Comparison of ENCODE assay signal across 8 cellular contexts in the genomic region with DNA sequence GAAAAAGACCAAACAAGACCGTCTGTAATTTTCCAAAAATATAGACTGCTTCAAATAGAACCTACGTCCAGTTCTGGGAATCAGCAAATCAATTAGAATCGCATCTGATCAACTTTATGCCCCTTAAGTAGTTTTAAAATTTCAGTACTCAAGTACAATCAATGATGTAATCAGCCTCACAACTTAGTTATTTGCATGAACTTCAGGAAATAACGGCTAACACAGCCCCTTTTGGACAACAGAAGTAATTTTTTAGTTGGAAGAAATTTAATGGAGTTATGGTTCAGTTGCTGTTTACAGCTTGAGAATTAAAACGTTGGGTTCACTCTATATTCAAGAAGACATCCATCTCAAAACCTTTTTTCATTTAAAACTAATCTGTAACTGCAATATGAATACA. TPM values are rescaled to one million over a fixed set of nuclear protein-coding genes. Genes with fewer than 3 reads are reported as not detected.
DNase-seq lines count a peak whose midpoint lies in the region; ATAC-seq, FAIRE-seq and TF ChIP-seq lines count a peak whose summit lies in the region.

No MANE protein-coding gene starts in this region.

- peak; percentile 24 for ATAC-seq in CD4-positive, alpha-beta T cell (ENCODE audit: poor library complexity)
- ATAC-seq in K562, result no peak
- peak in 1 of 4 donors; percentile 5 for ATAC-seq in right lobe of liver
- no peak for ATAC-seq in GM18498 (IDR thresholded peaks at IDR 0.05; ENCODE audit: unreplicated experiment)
- ATAC-seq in HG03342 (IDR thresholded peaks at IDR 0.05; ENCODE audit: unreplicated experiment), result no peak

- peaks cover 3% of the 10 kb centered on the region for H3K79me1 ChIP-seq in neuronal stem cell (ENCODE audit: low read depth, low read length)

- H3K27me3 Mint-ChIP-seq in CD4-positive, alpha-beta T cell, result no peaks in the 10 kb centered on the region

- no peak overlapping the region for H2BK15ac ChIP-seq in neuronal stem cell (ENCODE audit: low read length)

- H2AFZ ChIP-seq in Loucy (ENCODE audit: low read length) (no peak overlapping the region), K562 (ENCODE audit: low read depth, low read length) (0 out of 2 replicates have a peak overlapping the region, but pooled peaks have one; percentile 34), neuronal stem cell (ENCODE audit: low read length) (no peak overlapping the region)

- peak overlapping the region; percentile 88 for H3K4me2 ChIP-seq in Loucy (ENCODE audit: low read depth, low read length, poor library complexity, severe bottlenecking)
- H3K4me2 ChIP-seq in K562 (ENCODE audit: insufficient read depth, low read length), result peak overlapping the region; percentile 79
- no peak overlapping the region for H3K4me2 ChIP-seq in neuronal stem cell (ENCODE audit: insufficient read depth, low read length, poor library complexity, severe bottlenecking)

- H2BK5ac ChIP-seq in neuronal stem cell (ENCODE audit: low read length), result no peak overlapping the region

- no peaks in the 10 kb centered on the region for H3K9me3 Mint-ChIP-seq in CD4-positive, alpha-beta T cell

- no peak for FAIRE-seq in K562 (lab: Jason Lieb, UNC)

- no peak overlapping the region for H3K14ac ChIP-seq in neuronal stem cell (ENCODE audit: low read length)

- peaks cover 26% of the 10 kb centered on the region for H3K36me3 Mint-ChIP-seq in CD4-positive, alpha-beta T cell (ENCODE audit: low read depth)

- no peak for TF ChIP-seq POLR2A in K562 (conservative IDR thresholded peaks at IDR 0.05)
- no peak for TF ChIP-seq POLR2A in right lobe of liver (IDR thresholded peaks at IDR 0.05)

- peak overlapping the region; percentile 97 for H3K27ac Mint-ChIP-seq in CD4-positive, alpha-beta T cell

- no peak overlapping the region for H3K18ac ChIP-seq in neuronal stem cell (ENCODE audit: low read length)

- H4K20me1 ChIP-seq in Loucy (ENCODE audit: insufficient read depth, low read length, poor library complexity, severe bottlenecking) (peaks cover 44% of the 10 kb centered on the region), K562 (replicated peaks; ENCODE audit: control insufficient read depth, insufficient read depth, low read length) (peaks cover 8% of the 10 kb centered on the region; the same call in 1 of the 2 replicates)

- no peak overlapping the region for H4K8ac ChIP-seq in neuronal stem cell (ENCODE audit: low read depth, low read length)

- H3K27ac ChIP-seq in CD4-positive, alpha-beta T cell (ENCODE audit: low read depth, low read length), result no peak overlapping the region
- peak overlapping the region; percentile 86; the same call in 2 of the 3 replicates for H3K27ac ChIP-seq in K562 (ENCODE audit: extremely low read depth, low read depth, low read length)
- peak overlapping the region; percentile 72 to 93 (median 78) for H3K27ac ChIP-seq in right lobe of liver
- H3K27ac ChIP-seq in neuronal stem cell (replicated peaks; ENCODE audit: low read length), result no peak overlapping the region

- H3K4ac ChIP-seq in neuronal stem cell (ENCODE audit: low read length), result no peak overlapping the region

- POLR2A ChIA-PET in CD4-positive, alpha-beta T cell (lab: Charles Lee), result interaction anchor here (0.7 to 2.6 kb wide), 6 partner anchors 11 to 1797 kb away, joined by 3 to 12 read pairs (median 4); partner anchors contain the start of genes FBXL5 and LCORL
- POLR2A ChIA-PET in K562 (lab: Yijun Ruan, JAX), result interaction anchor here (2.5 kb wide), 1 partner anchor 11 kb away, joined by 17 read pairs; no protein-coding TSS in a partner anchor

- TF ChIP-seq EP300 in K562 (IDR thresholded peaks at IDR 0.05; ENCODE audit: low read length), result no peak

- H2AK5ac ChIP-seq in neuronal stem cell (ENCODE audit: low read depth, low read length), result no peak overlapping the region

- H3K9ac ChIP-seq in Loucy (ENCODE audit: low read depth, low read length, poor library complexity, severe bottlenecking) (peak overlapping the region; percentile 89), K562 (ENCODE audit: insufficient read depth in 1 of 2, low read depth in 2 of 2, low read length in 2 of 2) (peak overlapping the region in 1 of 2 experiments; percentile 73; a peak in 3 of 4 replicates), neuronal stem cell (ENCODE audit: low read depth, low read length, poor library complexity) (no peak overlapping the region)

- H3K4me1 ChIP-seq in Loucy (ENCODE audit: insufficient read depth, low read length, poor library complexity, severe bottlenecking) (peaks cover 43% of the 10 kb centered on the region), K562 (replicated peaks in 1 of 2; ENCODE audit: control insufficient read depth in 2 of 2, insufficient read depth in 2 of 2, low read length in 2 of 2) (peaks cover 6 to 12% of the 10 kb centered on the region in 2 experiments; a peak in 3 of 5 replicates), right lobe of liver (peaks cover 0 to 38% (median 15%) of the 10 kb centered on the region in 4 donors), neuronal stem cell (ENCODE audit: control insufficient read depth in 2 of 2, insufficient read depth in 1 of 2, low read depth in 1 of 2, low read length in 2 of 2) (peaks cover 2 to 6% of the 10 kb centered on the region in 2 donors)

- in situ Hi-C loops in K562 (cut with MboI), result loop anchor here (25.0 kb wide), 1 partner anchor 738 kb away; no protein-coding TSS in a partner anchor

- no peaks in the 10 kb centered on the region for H3K9me2 ChIP-seq in Loucy (replicated peaks; ENCODE audit: low read depth, low read length)

- peaks cover 6% of the 10 kb centered on the region; the same call in 1 of the 2 replicates for H3F3A ChIP-seq in Loucy (ENCODE audit: low read depth)

- TF ChIP-seq CTCF in CD4-positive, alpha-beta T cell (IDR thresholded peaks at IDR 0.05), result no peak
- no peak for TF ChIP-seq CTCF in Loucy (conservative IDR thresholded peaks at IDR 0.05; ENCODE audit: low read length)
- TF ChIP-seq CTCF in K562 (IDR thresholded peaks at IDR 0.05 in 2 of 3, conservative IDR thresholded peaks at IDR 0.05 in 1 of 3; ENCODE audit: insufficient read depth in 2 of 3, low read depth in 1 of 3, low read length in 3 of 3), result no peak
- no peak for TF ChIP-seq CTCF in right lobe of liver (IDR thresholded peaks at IDR 0.05)

- TF ChIP-seq RAD21 in K562 (CRISPR knock-in tag; conservative IDR thresholded peaks at IDR 0.05 in 1 of 2, IDR thresholded peaks at IDR 0.05 in 1 of 2), result no peak

- H3K79me2 ChIP-seq in Loucy (ENCODE audit: insufficient read depth, low read length), result peaks cover 75% of the 10 kb centered on the region
- H3K79me2 ChIP-seq in K562 (ENCODE audit: control insufficient read depth, insufficient read depth, low read length), result peaks cover 84% of the 10 kb centered on the region

- intact Hi-C loops in CD4-positive, alpha-beta T cell (cut with DNase I, micrococcal nuclease), result loop anchor here (2.0 to 10.0 kb wide), 5 partner anchors 14 to 1800 kb away; partner anchors contain the start of genes CPEB2 (in 1 of the 2), FBXL5 (in 1 of the 2), LAP3 (in 1 of the 2) and LCORL (in 1 of the 2)
- intact Hi-C loops in K562 (cut with micrococcal nuclease), result loop anchor here (5.0 to 10.0 kb wide), 3 partner anchors 540 to 1220 kb away; partner anchors contain the start of genes CPEB2 and FAM200B
- intact Hi-C loops in right lobe of liver (cut with DNase I), result no loop called here

- no peak overlapping the region for H3K23ac ChIP-seq in neuronal stem cell (ENCODE audit: low read depth, low read length, poor library complexity)

- peak overlapping the region; percentile 93 for H3K4me3 Mint-ChIP-seq in CD4-positive, alpha-beta T cell

- no peaks in the 10 kb centered on the region for H3K9me3 ChIP-seq in CD4-positive, alpha-beta T cell (ENCODE audit: control insufficient read depth, low read length)
- no peaks in the 10 kb centered on the region for H3K9me3 ChIP-seq in Loucy (ENCODE audit: insufficient read depth, low read depth, low read length)
- no peaks in the 10 kb centered on the region for H3K9me3 ChIP-seq in K562 (replicated peaks; ENCODE audit: control insufficient read depth, insufficient read depth, low read depth, low read length)
- no peaks in the 10 kb centered on the region for H3K9me3 ChIP-seq in right lobe of liver
- no peaks in the 10 kb centered on the region for H3K9me3 ChIP-seq in neuronal stem cell (replicated peaks in 1 of 2; ENCODE audit: control insufficient read depth in 2 of 2, insufficient read depth in 1 of 2, low read depth in 1 of 2, low read length in 2 of 2)

- no peak overlapping the region for H4K91ac ChIP-seq in neuronal stem cell (ENCODE audit: low read depth, low read length, poor library complexity)

- DNase-seq in CD4-positive, alpha-beta T cell, result no peak
- DNase-seq in K562 (ENCODE audit: extremely low read depth in 1 of 4, low spot score in 3 of 4) (no peak), right lobe of liver (no peak), NCI-H2196 (lab: John Stamatoyannopoulos, UW; ENCODE audit: unreplicated experiment) (no peak), neuronal stem cell (ENCODE audit: low spot score) (no peak)

- BruUV-seq in K562 (replicated peaks; lab: Mats Ljungman, UMichigan), result TSS peak; percentile 55

- CTCF ChIA-PET in CD4-positive, alpha-beta T cell (lab: Charles Lee), result interaction anchor here (2.6 kb wide), 1 partner anchor 20 kb away, joined by 11 read pairs; no protein-coding TSS in a partner anchor
- CTCF ChIA-PET in K562 (lab: Yijun Ruan, JAX; ENCODE audit: low intra/inter-chr PET ratio), result no interaction called here

- H3K9me1 ChIP-seq in K562 (ENCODE audit: control insufficient read depth, insufficient read depth, low read length), result no peaks in the 10 kb centered on the region

- no peaks in the 10 kb centered on the region for H3K27me3 ChIP-seq in CD4-positive, alpha-beta T cell (ENCODE audit: control insufficient read depth, insufficient read depth, low read length)
- H3K27me3 ChIP-seq in Loucy (ENCODE audit: insufficient read depth, low read length, poor library complexity, severe bottlenecking) (no peaks in the 10 kb centered on the region), K562 (ENCODE audit: control insufficient read depth in 2 of 2, insufficient read depth in 2 of 2, low read length in 2 of 2) (no peaks in the 10 kb centered on the region), right lobe of liver (no peaks in the 10 kb centered on the region), neuronal stem cell (ENCODE audit: control insufficient read depth in 3 of 3, insufficient read depth in 3 of 3, low read depth in 1 of 3, low read length in 3 of 3) (no peaks in the 10 kb centered on the region)

- WGBS in K562 (ENCODE audit: insufficient coverage, low coverage, missing lambda C conversion rate), result 2% methylated on average over 5 of the region's 5 CpGs
- 0% methylated on average over 5 of the region's 5 CpGs for WGBS in right lobe of liver (ENCODE audit: insufficient coverage, low coverage, low lambda C conversion rate, missing lambda C conversion rate)
- no CpG with 5 or more reads among the region's 5 CpGs for WGBS in neuronal stem cell (ENCODE audit: extremely low coverage in 2 of 2, insufficient read length in 2 of 2, insufficient replicate concordance in 1 of 2), 2 donors

- H3K4me3 ChIP-seq in Loucy (ENCODE audit: low read length, poor library complexity, severe bottlenecking), result peak overlapping the region; percentile 81
- H3K4me3 ChIP-seq in K562, result peak overlapping the region; percentile 81
- peak overlapping the region; percentile 58 to 76 (median 75) for H3K4me3 ChIP-seq in right lobe of liver
- peak overlapping the region in 1 of 2 donors; percentile 87 for H3K4me3 ChIP-seq in neuronal stem cell (ENCODE audit: low read length in 2 of 2)

- H3K36me3 ChIP-seq in Loucy (ENCODE audit: insufficient read depth, low read length) (no peaks in the 10 kb centered on the region; the same call in 1 of the 2 replicates), K562 (ENCODE audit: control insufficient read depth, insufficient read depth, low read length) (peaks cover 1% of the 10 kb centered on the region; the same call in 1 of the 3 replicates), right lobe of liver (no peaks in the 10 kb centered on the region), neuronal stem cell (replicated peaks in 1 of 2; ENCODE audit: control insufficient read depth in 2 of 2, insufficient read depth in 2 of 2, low read length in 2 of 2) (no peaks in the 10 kb centered on the region)

- H3K4me1 Mint-ChIP-seq in CD4-positive, alpha-beta T cell (ENCODE audit: low read depth), result peaks cover 67% of the 10 kb centered on the region

- no peak overlapping the region for H2BK120ac ChIP-seq in neuronal stem cell (ENCODE audit: low read depth, low read length)

- no peak overlapping the region for H2BK12ac ChIP-seq in neuronal stem cell (ENCODE audit: low read length)

RNA-seq across cellular contexts. Expression of gene TAPT1, which starts 1.1 kb away (rescaled TPM):
- total RNA-seq in CD4-positive, alpha-beta T cell, result 10 to 100 TPM; 70.6 to 77.1 TPM
- 55.5 and 117 TPM in 2 replicates for total RNA-seq in K562 (2011; cell fraction: chromatin; rRNA removed; ENCODE audit: low replicate concordance)
- total RNA-seq in K562 (2011; cell fraction: nucleolus; rRNA removed), result 30.7 and 36.2 TPM in 2 replicates
- 54.6 and 84.4 TPM in 2 replicates for total RNA-seq in K562 (2011; cell fraction: nucleoplasm; rRNA removed)
- total RNA-seq in K562 (2014; rRNA removed) (10.2 and 10.3 TPM in 2 replicates), K562 (2014; rRNA removed; fragmentation: Illumina TruSeq; extraction: Trizol) (28.6 and 28.7 TPM in 2 replicates), K562 (2015; rRNA removed; fragmentation: Illumina TruSeq; extraction: Trizol) (19.9 and 22.7 TPM in 2 replicates), K562 (2021) (20.9 and 27.6 TPM in 2 replicates), right lobe of liver (10 to 100 TPM; 10.8 to 57.3 (median 40.1) TPM)
- polyA plus RNA-seq in K562 (2011; rRNA removed) (35.0 and 36.7 TPM in 2 replicates), K562 (2014; fragmentation: Illumina TruSeq; extraction: Trizol) (18.5 and 20.7 TPM in 2 replicates), K562 (2014; fragmentation: Nextera tagmentation; extraction: Ambion mirVana) (1 to 10 TPM; 1.6 to 2.7 TPM), K562 (2014; rRNA removed) (15.2 and 16.6 TPM in 2 replicates)
- polyA plus RNA-seq in K562 (2011; cell fraction: cytosol; rRNA removed), result 9.9 and 17.5 TPM in 2 replicates
- polyA plus RNA-seq in K562 (2011; cell fraction: nucleus; rRNA removed), result 34.8 and 53.3 TPM in 2 replicates
- polyA plus RNA-seq in K562 (2012), result 9.3 and 24.5 TPM in 2 replicates
- polyA minus RNA-seq in K562 (2011; rRNA and poly(A)+ RNA removed), result 47.2 and 58.1 TPM in 2 replicates
- 11.8 and 18.6 TPM in 2 replicates for polyA minus RNA-seq in K562 (2011; cell fraction: cytosol; rRNA and poly(A)+ RNA removed)
- polyA minus RNA-seq in K562 (2011; cell fraction: nucleus; rRNA and poly(A)+ RNA removed), result 31.8 and 78.0 TPM in 2 replicates
- polyA plus RNA-seq in neuronal stem cell (2013, experiment 1 of 2), result 6.6 TPM
- polyA plus RNA-seq in neuronal stem cell (2013, experiment 2 of 2), result 6.9 TPM

Comparison
In these comparisons a context has a peak if more than half of its experiments do, and no peak if none do; other contexts are left out.
1. H3K27ac ChIP-seq: peak in K562 (single experiment) and right lobe of liver (3 of 3); none in CD4-positive, alpha-beta T cell (single experiment) and neuronal stem cell (single experiment).
2. intact Hi-C loops: an anchor here in CD4-positive, alpha-beta T cell (2.0 to 10.0 kb wide) and K562 (5.0 to 10.0 kb wide); none called in right lobe of liver.